In genomic region chr16:67279296-67280089, GRCh38 we compare ENCODE assay signal across 8 cellular contexts. TPM values are rescaled to one million over a fixed set of nuclear protein-coding genes. Genes with fewer than 3 reads are reported as not detected.
DNase-seq lines count a peak whose midpoint lies in the region; ATAC-seq and TF ChIP-seq lines count a peak whose summit lies in the region.

TSS of gene PLEKHG4 (plus strand) at chr16:67279532. CDS start at chr16:67280045, 513 bp downstream.

- peaks cover 12% of the 10 kb centered on the region for H3K36me3 Mint-ChIP-seq in activated CD4-positive, alpha-beta memory T cell treated with anti-CD3 and anti-CD28 coated beads, Interleukin-2, amount 10 ng/mL, durations not matched to agents 7 days and 5 days (ENCODE audit: low read depth)

- ATAC-seq in GM18519 (IDR thresholded peaks at IDR 0.05; ENCODE audit: low FRiP score, unreplicated experiment), result peak; percentile 46
- ATAC-seq in HG03175 (IDR thresholded peaks at IDR 0.05; ENCODE audit: unreplicated experiment), result peak; percentile 93

- H3K27me3 Mint-ChIP-seq in activated CD4-positive, alpha-beta memory T cell treated with anti-CD3 and anti-CD28 coated beads, Interleukin-2, amount 10 ng/mL, durations not matched to agents 7 days and 5 days, result no peaks in the 10 kb centered on the region

- H3K36me3 ChIP-seq in endocrine pancreas (ENCODE audit: control insufficient read depth, insufficient read depth, low read length), result no peaks in the 10 kb centered on the region

- peak within 1 kb of the TSS; percentile 48 for H3K9ac ChIP-seq in endocrine pancreas (ENCODE audit: control insufficient read depth, insufficient read depth, low read length)

- POLR2A ChIA-PET in AG04450 (lab: Yijun Ruan, JAX), result no interaction called here
- POLR2A ChIA-PET in activated CD4-positive, alpha-beta memory T cell treated with anti-CD3 and anti-CD28 coated beads, Interleukin-2, amount 10 ng/mL, durations not matched to agents 7 days and 5 days (lab: Charles Lee), result interaction anchor here (1.3 to 2.3 kb wide), 6 partner anchors 7 to 35 kb away, joined by 4 to 9 read pairs (median 5); partner anchors contain the start of genes FHOD1 and SLC9A5

- TF ChIP-seq CTCF in AG04450 (IDR thresholded peaks at IDR 0.05; ENCODE audit: low read depth, low read length), result peak; percentile 55

- DNase-seq in AG04450 (ENCODE audit: low read depth, low spot score) (no peak), NCI-H748 treated with DMSO at 0.1 percent for 48 hours (lab: John Stamatoyannopoulos, UW) (peak; percentile 15), mesenteric fat pad (ENCODE audit: low spot score) (peak; percentile 93)
- peak; percentile 87 for DNase-seq in activated CD4-positive, alpha-beta memory T cell treated with anti-CD3 and anti-CD28 coated beads, Interleukin-2, amount 10 ng/mL, durations not matched to agents 7 days and 5 days
- peak; percentile 63 to 70 for DNase-seq in stimulated activated CD8-positive, alpha-beta memory T cell treated with anti-CD3 and anti-CD28 coated beads, Interleukin-2, amount 100 ng/mL, for 1 hour (ENCODE audit: low read depth in 2 of 2)

- H3K4me1 ChIP-seq in endocrine pancreas (ENCODE audit: control insufficient read depth, insufficient read depth, low read length), result no peaks in the 10 kb centered on the region

- H3K27ac ChIP-seq in AG04450 (ENCODE audit: low read depth, low read length), result peak within 1 kb of the TSS; percentile 98

- H3K9me3 ChIP-seq in AG04450 (ENCODE audit: control insufficient read depth, insufficient read depth, low read length) (no peaks in the 10 kb centered on the region; the same call in 1 of the 2 replicates), endocrine pancreas (ENCODE audit: control insufficient read depth, low read length) (no peaks in the 10 kb centered on the region)

- H3K4me3 Mint-ChIP-seq in activated CD4-positive, alpha-beta memory T cell treated with anti-CD3 and anti-CD28 coated beads, Interleukin-2, amount 10 ng/mL, durations not matched to agents 7 days and 5 days, result peak within 1 kb of the TSS; percentile 82

- no peaks in the 10 kb centered on the region for H3K9me3 Mint-ChIP-seq in activated CD4-positive, alpha-beta memory T cell treated with anti-CD3 and anti-CD28 coated beads, Interleukin-2, amount 10 ng/mL, durations not matched to agents 7 days and 5 days

- peak within 1 kb of the TSS; percentile 69 for H3K27ac Mint-ChIP-seq in activated CD4-positive, alpha-beta memory T cell treated with anti-CD3 and anti-CD28 coated beads, Interleukin-2, amount 10 ng/mL, durations not matched to agents 7 days and 5 days

- H3K27me3 ChIP-seq in AG04450 (ENCODE audit: control insufficient read depth, insufficient read depth, low read length) (no peaks in the 10 kb centered on the region), endocrine pancreas (ENCODE audit: control insufficient read depth, insufficient read depth, low read length) (no peaks in the 10 kb centered on the region)

- CTCF ChIA-PET in AG04450 (lab: Charles Lee), result interaction anchor here (0.8 to 1.3 kb wide), 3 partner anchors 9 to 103 kb away, joined by 3 to 8 read pairs (median 3); no protein-coding TSS in a partner anchor
- CTCF ChIA-PET in activated CD4-positive, alpha-beta memory T cell treated with anti-CD3 and anti-CD28 coated beads, Interleukin-2, amount 10 ng/mL, durations not matched to agents 7 days and 5 days (lab: Charles Lee), result interaction anchor here (0.7 to 2.7 kb wide), 9 partner anchors 14 to 120 kb away, joined by 3 to 15 read pairs (median 5); partner anchors contain the start of genes FHOD1, KCTD19, LRRC36 and SLC9A5

- H3K4me1 Mint-ChIP-seq in activated CD4-positive, alpha-beta memory T cell treated with anti-CD3 and anti-CD28 coated beads, Interleukin-2, amount 10 ng/mL, durations not matched to agents 7 days and 5 days, result peaks cover 24% of the 10 kb centered on the region

- H3K4me3 ChIP-seq in AG04450 (ENCODE audit: low read depth, low read length), result peak within 1 kb of the TSS; percentile 68
- no peak within 1 kb of the TSS for H3K4me3 ChIP-seq in endocrine pancreas (ENCODE audit: control insufficient read depth, insufficient read depth, low read length)

RNA-seq across cellular contexts. Expression of gene PLEKHG4, which starts in this region (rescaled TPM):
- 17.2 and 23.3 TPM in 2 replicates for polyA plus RNA-seq in AG04450 (2011; rRNA removed)
- 14.1 and 22.3 TPM in 2 replicates for polyA minus RNA-seq in AG04450 (2011; rRNA and poly(A)+ RNA removed)
- total RNA-seq in activated CD4-positive, alpha-beta memory T cell treated with anti-CD3 and anti-CD28 coated beads, Interleukin-2, amount 10 ng/mL, durations not matched to agents 7 days and 5 days, result 10 to 100 TPM in 1 of 2 experiments, 1 to 10 TPM in 1; 9.2 to 10.9 TPM
- 4.0 TPM for total RNA-seq in mesenteric fat pad
